ENCODE assay signal across 19 cellular contexts in the genomic region with DNA sequence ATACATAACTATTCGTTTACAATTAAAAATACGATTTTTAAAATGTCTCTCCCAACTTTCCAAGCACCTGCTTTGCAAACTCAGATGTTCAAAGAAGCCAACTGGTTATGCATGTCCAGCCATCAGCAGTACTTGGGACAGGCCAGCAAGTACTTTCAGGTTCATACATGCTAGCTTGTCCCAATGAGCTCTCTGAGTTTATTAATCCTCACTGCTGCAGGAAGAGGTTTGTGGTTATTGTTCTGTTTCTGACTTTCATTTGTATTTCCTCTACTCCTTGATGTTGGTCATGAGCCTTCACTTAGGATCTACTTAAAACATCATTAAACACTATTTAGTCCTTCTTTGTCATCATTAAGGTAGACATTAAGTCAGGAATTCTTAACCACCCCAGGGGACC.
DNase-seq lines count a peak whose midpoint lies in the region; ATAC-seq, FAIRE-seq and TF ChIP-seq lines count a peak whose summit lies in the region.
"Had no signal": no experiment of that assay in that cellular context is flagged by ENCODE, and none has a peak within 500 bp of the region (broad histone marks: within the 10 kb centered on the region; RNA-seq: fewer than 3 reads in every experiment).

No MANE protein-coding gene starts in this region.

- H3K27me3 Mint-ChIP-seq in activated T-cell treated with anti-CD3 and anti-CD28 coated beads, Interleukin-2, amount 50 U/mL, for 4 hours (ENCODE audit: low read depth): peaks cover 1% of the 10 kb centered on the region
- H3K27me3 Mint-ChIP-seq: stimulated activated memory B cell treated with anti-CD40 and anti-IgM and Interleukin-4, amounts not matched to agents 10 μg/mL and 1 μg/mL and 100 μg/mL, for 72 hours had no signal

- DNase-seq in MV-4-11 (lab: John Stamatoyannopoulos, UW) (peak; percentile 12), GM12891 (ENCODE audit: insufficient read length, low spot score) (no peak)
- no peak for DNase-seq in activated T-cell treated with anti-CD3 and anti-CD28 coated beads, Interleukin-2, amount 50 U/mL, for 1 hour
- no peak for DNase-seq in stimulated activated CD4-positive, alpha-beta T cell treated with anti-CD3 and anti-CD28 coated beads, Interleukin-2, amount 100 ng/mL, for 48 hours
- no peak for DNase-seq in activated T-cell treated with anti-CD3 and anti-CD28 coated beads, Interleukin-2, amount 50 U/mL, for 4 hours
- DNase-seq: activated CD4-positive, alpha-beta T cell treated with anti-CD3 and anti-CD28 coated beads for 1 hour; Calu3; H9; hypothalamus; left colon; NCI-H2227 treated with DMSO at 0.1 percent for 48 hours; pancreas; SIG-M5; upper lobe of left lung had no signal

- H3K36me3 Mint-ChIP-seq in activated T-cell treated with anti-CD3 and anti-CD28 coated beads, Interleukin-2, amount 50 U/mL, for 4 hours (ENCODE audit: insufficient read depth): no peaks in the 10 kb centered on the region
- H3K36me3 Mint-ChIP-seq: stimulated activated memory B cell treated with anti-CD40 and anti-IgM and Interleukin-4, amounts not matched to agents 10 μg/mL and 1 μg/mL and 100 μg/mL, for 72 hours had no signal

- no peak overlapping the region for H3K4me3 Mint-ChIP-seq in activated T-cell treated with anti-CD3 and anti-CD28 coated beads, Interleukin-2, amount 50 U/mL, for 4 hours
- H3K4me3 Mint-ChIP-seq: activated naive CD8-positive, alpha-beta T cell; H9; stimulated activated memory B cell treated with anti-CD40 and anti-IgM and Interleukin-4, amounts not matched to agents 10 μg/mL and 1 μg/mL and 100 μg/mL, for 72 hours had no signal

- ATAC-seq in GM18519 (IDR thresholded peaks at IDR 0.05; ENCODE audit: low FRiP score, unreplicated experiment) (peak; percentile 80), GM21390 (IDR thresholded peaks at IDR 0.05; ENCODE audit: unreplicated experiment) (peak; percentile 77), HG02938 (IDR thresholded peaks at IDR 0.05; ENCODE audit: unreplicated experiment) (peak; percentile 67)
- ATAC-seq in activated T-cell treated with anti-CD3 and anti-CD28 coated beads, Interleukin-2, amount 50 U/mL, for 4 hours: no peak
- ATAC-seq: left colon; pancreas; stimulated activated memory B cell treated with anti-CD40 and anti-IgM and Interleukin-4, amounts not matched to agents 10 μg/mL and 1 μg/mL and 100 μg/mL, for 72 hours had no signal

- peaks cover 4% of the 10 kb centered on the region for H3K9me3 Mint-ChIP-seq in activated T-cell treated with anti-CD3 and anti-CD28 coated beads, Interleukin-2, amount 50 U/mL, for 4 hours

- no peak for TF ChIP-seq POLR2A in GM12891 (IDR thresholded peaks at IDR 0.05; ENCODE audit: low read depth, low read length)

- no peak for FAIRE-seq in GM12891 (lab: Jason Lieb, UNC)
- FAIRE-seq: pancreas had no signal

- H3K4me1 Mint-ChIP-seq in activated T-cell treated with anti-CD3 and anti-CD28 coated beads, Interleukin-2, amount 50 U/mL, for 4 hours (ENCODE audit: low read depth): peaks cover 5% of the 10 kb centered on the region
- H3K4me1 Mint-ChIP-seq: stimulated activated memory B cell treated with anti-CD40 and anti-IgM and Interleukin-4, amounts not matched to agents 10 μg/mL and 1 μg/mL and 100 μg/mL, for 72 hours had no signal

TF ChIP-seq in GM12891, 5 proteins besides CTCF, POLR2A, EP300 and RAD21:
- TF ChIP-seq POU2F2 (IDR thresholded peaks at IDR 0.05; ENCODE audit: low read depth, low read length): no peak
- no peak for TF ChIP-seq SPI1 (IDR thresholded peaks at IDR 0.05; ENCODE audit: low read depth, low read length)
- no peak for TF ChIP-seq TAF1 (IDR thresholded peaks at IDR 0.05; ENCODE audit: low read depth, low read length)
- TF ChIP-seq POLR2AphosphoS5 (IDR thresholded peaks at IDR 0.05; ENCODE audit: low read depth, low read length): no peak
- no peak for TF ChIP-seq PAX5 (IDR thresholded peaks at IDR 0.05; ENCODE audit: insufficient read depth, low read length, severe bottlenecking)

Comparison
In these comparisons a context has a peak if more than half of its experiments do, and no peak if none do; other contexts are left out.
1. ATAC-seq: peak in GM18519 (single experiment), GM21390 (single experiment) and HG02938 (single experiment); none in activated T-cell treated with anti-CD3 and anti-CD28 coated beads, Interleukin-2, amount 50 U/mL, for 4 hours (0 of 2).